8 cellular contexts compared by ENCODE assay signal in the genomic region with DNA sequence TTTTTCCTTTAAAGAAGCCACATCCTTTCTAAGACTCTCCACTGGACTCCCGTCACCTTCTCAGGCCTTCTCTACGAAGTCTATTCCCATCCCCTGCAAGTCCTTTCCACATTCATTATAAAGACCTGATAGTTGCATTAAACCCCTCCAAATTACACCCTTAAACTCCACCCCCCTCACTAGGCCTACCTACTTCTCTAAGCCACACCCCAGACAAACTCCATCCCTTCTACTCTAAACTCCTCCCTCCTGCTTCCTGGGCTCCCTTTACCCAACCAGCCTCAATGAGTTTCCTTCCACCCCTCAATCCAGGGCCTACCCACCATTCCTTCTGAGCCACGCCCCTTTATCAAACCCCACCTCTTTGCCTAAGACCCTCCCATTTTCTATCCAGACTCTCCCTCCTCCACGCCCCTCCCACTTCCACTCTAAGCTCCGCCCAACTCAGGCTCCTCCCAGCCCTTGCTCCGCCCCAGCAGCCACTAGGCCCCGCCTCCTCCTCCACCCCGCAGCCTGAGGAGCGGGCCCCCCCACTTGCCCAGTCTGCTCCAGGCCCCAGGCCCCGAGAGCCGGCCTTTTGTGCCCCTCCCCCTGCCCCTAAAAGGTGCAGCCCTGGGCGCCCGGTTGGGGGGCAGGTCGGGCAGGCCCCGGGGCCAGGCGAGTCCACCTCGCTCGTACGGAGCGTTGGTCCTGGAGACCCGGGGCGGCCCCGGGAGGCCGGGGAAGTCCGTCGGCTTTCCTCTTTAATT. TPM values are rescaled to one million over a fixed set of nuclear protein-coding genes. Genes with fewer than 3 reads are reported as not detected.
A peak's percentile ranks its signal among the peaks of the same experiment; 100 is the strongest.
DNase-seq lines count a peak whose midpoint lies in the region; ATAC-seq and TF ChIP-seq lines count a peak whose summit lies in the region.

No MANE protein-coding gene starts in this region.

- TF ChIP-seq CTCF in choroid plexus epithelial cell (conservative IDR thresholded peaks at IDR 0.05; ENCODE audit: low read depth, low read length): no peak

- ATAC-seq in HG03378 (IDR thresholded peaks at IDR 0.05; ENCODE audit: unreplicated experiment): peak; percentile 43
- ATAC-seq in activated CD4-positive, alpha-beta T cell treated with anti-CD3 and anti-CD28 coated beads for 36 hours: peak; percentile 79

- no peaks in the 10 kb centered on the region for H3K27me3 Mint-ChIP-seq in activated CD4-positive, alpha-beta T cell treated with anti-CD3 and anti-CD28 coated beads for 36 hours

- no peaks in the 10 kb centered on the region for H3K9me3 Mint-ChIP-seq in activated CD4-positive, alpha-beta T cell treated with anti-CD3 and anti-CD28 coated beads for 36 hours (ENCODE audit: low read depth)

- H3K4me3 ChIP-seq in choroid plexus epithelial cell (ENCODE audit: low read depth, low read length): peak overlapping the region; percentile 93

- peaks cover 28% of the 10 kb centered on the region for H3K4me1 Mint-ChIP-seq in activated CD4-positive, alpha-beta T cell treated with anti-CD3 and anti-CD28 coated beads for 36 hours

- CTCF ChIA-PET in activated CD4-positive, alpha-beta T cell treated with anti-CD3 and anti-CD28 coated beads for 36 hours (lab: Charles Lee): interaction anchor here (0.5 to 1.3 kb wide), 6 partner anchors 39 to 419 kb away, joined by 3 to 7 read pairs (median 4); a partner anchor contains a TSS

- H3K27ac Mint-ChIP-seq in activated CD4-positive, alpha-beta T cell treated with anti-CD3 and anti-CD28 coated beads for 36 hours: peak overlapping the region; percentile 99

- POLR2A ChIA-PET in activated CD4-positive, alpha-beta T cell treated with anti-CD3 and anti-CD28 coated beads for 36 hours (lab: Charles Lee): interaction anchor here (0.5 to 1.8 kb wide), 12 partner anchors 11 to 1135 kb away, joined by 3 to 12 read pairs (median 4); a partner anchor contains a TSS

- peak; percentile 65 for TF ChIP-seq POLR2A in GM19099 (IDR thresholded peaks at IDR 0.05; ENCODE audit: extremely low read depth, insufficient read length, low read depth)

- H3K4me3 Mint-ChIP-seq in activated CD4-positive, alpha-beta T cell treated with anti-CD3 and anti-CD28 coated beads for 36 hours: peak overlapping the region; percentile 89

- DNase-seq in AG20443 (ENCODE audit: low spot score): peak; percentile 90
- DNase-seq in NCI-H510A (lab: John Stamatoyannopoulos, UW): peak; percentile 66
- peak; percentile 98 for DNase-seq in activated CD4-positive, alpha-beta T cell treated with anti-CD3 and anti-CD28 coated beads for 36 hours
- peak; percentile 99 for DNase-seq in choroid plexus epithelial cell (ENCODE audit: low read depth)
- DNase-seq in left kidney (ENCODE audit: low read depth, low spot score): peak; percentile 97
- peak; percentile 97 for DNase-seq in stimulated activated CD4-positive, alpha-beta T cell treated with anti-CD3 and anti-CD28 coated beads, Interleukin-1b, Interleukin-23, amount 100 ng/mL, for 48 hours

- intact Hi-C loops in activated CD4-positive, alpha-beta T cell treated with anti-CD3 and anti-CD28 coated beads for 36 hours (cut with DNase I, micrococcal nuclease): loop anchor here (1.0 to 2.0 kb wide), 21 partner anchors 12 to 1732 kb away; a partner anchor contains a TSS

- H3K36me3 Mint-ChIP-seq in activated CD4-positive, alpha-beta T cell treated with anti-CD3 and anti-CD28 coated beads for 36 hours (ENCODE audit: low read depth): peaks cover 44% of the 10 kb centered on the region

RNA-seq across cellular contexts. Expression of a gene that starts 0.4 kb away (rescaled TPM):
- total RNA-seq in activated CD4-positive, alpha-beta T cell treated with anti-CD3 and anti-CD28 coated beads for 36 hours: 10 to 100 TPM; 13.6 to 14.7 TPM

RNA-seq across cellular contexts. Expression of a gene that starts 1.2 kb away (rescaled TPM):
- 10 to 100 TPM; 16.2 to 18.6 TPM for total RNA-seq in activated CD4-positive, alpha-beta T cell treated with anti-CD3 and anti-CD28 coated beads for 36 hours

RNA-seq across cellular contexts. Expression of a gene that starts 6.6 kb away (rescaled TPM):
- 10 to 100 TPM; 11.4 to 12.1 TPM for total RNA-seq in activated CD4-positive, alpha-beta T cell treated with anti-CD3 and anti-CD28 coated beads for 36 hours

RNA-seq across cellular contexts. Expression of a gene that starts 18.2 kb away (rescaled TPM):
- total RNA-seq in activated CD4-positive, alpha-beta T cell treated with anti-CD3 and anti-CD28 coated beads for 36 hours: 1 to 10 TPM; 7.2 to 7.5 TPM

RNA-seq across cellular contexts. Expression of a gene that starts 25.5 kb away (rescaled TPM):
- 1 to 10 TPM; 3.2 to 4.3 TPM for total RNA-seq in activated CD4-positive, alpha-beta T cell treated with anti-CD3 and anti-CD28 coated beads for 36 hours

Comparison
In these comparisons a context has a peak if more than half of its experiments do, and no peak if none do; other contexts are left out.
1. Peak in every context shown above with its lines: DNase-seq, ATAC-seq and H3K4me3 ChIP-seq.